Comparison of ENCODE assay signal across 22 cellular contexts in genomic region chr9:8014987-8015682, GRCh38.
DNase-seq lines count a peak whose midpoint lies in the region; ATAC-seq and TF ChIP-seq lines count a peak whose summit lies in the region.
"Had no signal": no experiment of that assay in that cellular context is flagged by ENCODE, and none has a peak within 500 bp of the region (broad histone marks: within the 10 kb centered on the region; RNA-seq: fewer than 3 reads in every experiment).

No MANE protein-coding gene starts in this region.

- H3K27ac ChIP-seq in SK-N-SH (ENCODE audit: low read depth in 2 of 2, low read length in 1 of 2): peak overlapping the region in 1 of 2 experiments; percentile 47; a peak in 1 of 4 replicates
- H3K27ac ChIP-seq in left lung: no peak overlapping the region
- H3K27ac ChIP-seq: BLaER1, HL-60 had no signal

- H3K27me3 ChIP-seq in SK-N-SH (ENCODE audit: insufficient read depth) (no peaks in the 10 kb centered on the region), left lung (no peaks in the 10 kb centered on the region)
- H3K27me3 ChIP-seq: BLaER1 had no signal

- CTCF ChIA-PET in SK-N-SH (lab: Yijun Ruan, JAX): no interaction called here

- no peaks in the 10 kb centered on the region for H3K79me2 ChIP-seq in SK-N-SH (ENCODE audit: insufficient read depth)

- H3K36me3 ChIP-seq in SK-N-SH (replicated peaks in 1 of 2; ENCODE audit: control insufficient read depth in 1 of 2, insufficient read depth in 2 of 2, low read length in 1 of 2): no peaks in the 10 kb centered on the region
- H3K36me3 ChIP-seq in left lung: no peaks in the 10 kb centered on the region
- H3K36me3 ChIP-seq: BLaER1 had no signal

- H3K4me1 ChIP-seq in SK-N-SH (ENCODE audit: control insufficient read depth in 1 of 2, insufficient read depth in 2 of 2, low read depth in 1 of 2, low read length in 1 of 2): peaks cover 0 to 2% of the 10 kb centered on the region in 2 experiments; a peak in 1 of 4 replicates
- H3K4me1 ChIP-seq in left lung: no peaks in the 10 kb centered on the region
- H3K4me1 ChIP-seq: BLaER1 had no signal

- POLR2A ChIA-PET in SK-N-SH (lab: Yijun Ruan, JAX): no interaction called here

- intact Hi-C loops in left lung (cut with DNase I): no loop called here

- H3K9me3 ChIP-seq in SK-N-SH (no peaks in the 10 kb centered on the region), left lung (no peaks in the 10 kb centered on the region)
- H3K9me3 ChIP-seq: BLaER1 had no signal

- H3K9me2 ChIP-seq in SK-N-SH: no peaks in the 10 kb centered on the region

- no peak overlapping the region for H3K4me3 ChIP-seq in SK-N-SH (ENCODE audit: low read depth in 2 of 2, low read length in 1 of 2)
- H3K4me3 ChIP-seq in fibroblast of the aortic adventitia (ENCODE audit: low read depth, low read length): no peak overlapping the region
- H3K4me3 ChIP-seq in left lung: no peak overlapping the region
- H3K4me3 ChIP-seq: BLaER1 had no signal

- DNase-seq in SK-N-SH: no peak
- peak; percentile 52 for DNase-seq in DMS79 treated with DMSO at 0.1 percent for 48 hours (lab: John Stamatoyannopoulos, UW)
- peak; percentile 88 for DNase-seq in NCI-H82 (lab: John Stamatoyannopoulos, UW)
- DNase-seq in fibroblast of the aortic adventitia (ENCODE audit: low read depth): peak; percentile 54
- no peak for DNase-seq in NOMO-1 treated with dmso at 0.1 percent for 144 hours (lab: John Stamatoyannopoulos, UW; ENCODE audit: unreplicated experiment)
- DNase-seq in NCI-H2081 treated with DMSO at 0.1 percent for 48 hours (lab: John Stamatoyannopoulos, UW): no peak
- no peak for DNase-seq in left lung
- DNase-seq: CD4-positive, CD25-positive, alpha-beta regulatory T cell; GF-D8; Karpas-422; NCI-H1092; NCI-H1417 treated with DMSO at 0.1 percent for 48 hours; NCI-H1694 treated with DMSO at 0.1 percent for 48 hours; NCI-H2081; NCI-H526 treated with DMSO at 0.1 percent for 48 hours; PC-3; T-cell had no signal

- TF ChIP-seq CTCF in SK-N-SH (IDR thresholded peaks at IDR 0.05) (no peak), fibroblast of the aortic adventitia (IDR thresholded peaks at IDR 0.05; ENCODE audit: insufficient read depth, low read length) (no peak), left lung (IDR thresholded peaks at IDR 0.05) (no peak)

- no peaks in the 10 kb centered on the region for H4K20me1 ChIP-seq in SK-N-SH (ENCODE audit: insufficient read depth)
- H4K20me1 ChIP-seq: BLaER1 had no signal

- H3K9ac ChIP-seq in SK-N-SH: no peak overlapping the region
- H3K9ac ChIP-seq: BLaER1 had no signal

- H3F3A ChIP-seq in SK-N-SH (replicated peaks; ENCODE audit: insufficient read depth): no peaks in the 10 kb centered on the region

- no peak for TF ChIP-seq RAD21 in SK-N-SH (IDR thresholded peaks at IDR 0.05; ENCODE audit: low read length)

- no peak overlapping the region for H3K4me2 ChIP-seq in SK-N-SH
- H3K4me2 ChIP-seq: BLaER1 had no signal

- 40% methylated on average over 2 of the region's 2 CpGs for WGBS in SK-N-SH (ENCODE audit: low lambda C conversion rate)

- no peak for TF ChIP-seq EP300 in SK-N-SH (IDR thresholded peaks at IDR 0.05; ENCODE audit: borderline replicate concordance in 1 of 2, low read depth in 1 of 2, low read length in 1 of 2)

- peak; percentile 77 for ATAC-seq in SK-N-SH treated with all-trans-retinoic acid at 6 μM for 48 hours
- ATAC-seq in left lung: no peak
- ATAC-seq: HCT116, HepG2, PC-3, T-cell had no signal

- no peak overlapping the region for H2AFZ ChIP-seq in SK-N-SH (ENCODE audit: low read depth)

TF ChIP-seq in SK-N-SH treated with all-trans-retinoic acid at 6 μM for 48 hours, 23 proteins besides CTCF, POLR2A, EP300 and RAD21:
- peak; percentile 25; the same call in 1 of the 2 replicates for TF ChIP-seq ISL1 (CRISPR knock-in tag; IDR thresholded peaks at IDR 0.05)
- no peak for TF ChIP-seq PPARA (CRISPR knock-in tag; IDR thresholded peaks at IDR 0.05; ENCODE audit: borderline replicate concordance)
- TF ChIP-seq ZFP30 (CRISPR knock-in tag; IDR thresholded peaks at IDR 0.05): no peak
- peak; percentile 68; the same call in 1 of the 2 replicates for TF ChIP-seq TOX (CRISPR knock-in tag; IDR thresholded peaks at IDR 0.05; ENCODE audit: borderline replicate concordance)
TF ChIP-seq in SK-N-SH treated with all-trans-retinoic acid at 6 μM for 48 hours: peak in this region for 2.

TF ChIP-seq in SK-N-SH, 30 proteins besides CTCF, POLR2A, EP300 and RAD21:
- no peak for TF ChIP-seq TAF1 (IDR thresholded peaks at IDR 0.05; ENCODE audit: borderline replicate concordance, low read depth, low read length)
- TF ChIP-seq RXRA (IDR thresholded peaks at IDR 0.05; ENCODE audit: borderline replicate concordance, low read depth): no peak
- TF ChIP-seq NRF1 (IDR thresholded peaks at IDR 0.05; ENCODE audit: low read depth, low read length): no peak
- TF ChIP-seq RFX5 (IDR thresholded peaks at IDR 0.05; ENCODE audit: low read length): no peak
- TF ChIP-seq, protein P1, sequence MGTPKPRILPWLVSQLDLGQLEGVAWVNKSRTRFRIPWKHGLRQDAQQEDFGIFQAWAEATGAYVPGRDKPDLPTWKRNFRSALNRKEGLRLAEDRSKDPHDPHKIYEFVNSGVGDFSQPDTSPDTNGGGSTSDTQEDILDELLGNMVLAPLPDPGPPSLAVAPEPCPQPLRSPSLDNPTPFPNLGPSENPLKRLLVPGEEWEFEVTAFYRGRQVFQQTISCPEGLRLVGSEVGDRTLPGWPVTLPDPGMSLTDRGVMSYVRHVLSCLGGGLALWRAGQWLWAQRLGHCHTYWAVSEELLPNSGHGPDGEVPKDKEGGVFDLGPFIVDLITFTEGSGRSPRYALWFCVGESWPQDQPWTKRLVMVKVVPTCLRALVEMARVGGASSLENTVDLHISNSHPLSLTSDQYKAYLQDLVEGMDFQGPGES (IDR thresholded peaks at IDR 0.05; ENCODE audit: low read depth, low read length): no peak
- no peak for TF ChIP-seq MXI1 (IDR thresholded peaks at IDR 0.05; ENCODE audit: low read depth, low read length)
- TF ChIP-seq USF2 (IDR thresholded peaks at IDR 0.05; ENCODE audit: borderline replicate concordance, low read depth, low read length): no peak
- no peak for TF ChIP-seq JUND (IDR thresholded peaks at IDR 0.05)
- no peak for TF ChIP-seq GATA2 (CRISPR knock-in tag; IDR thresholded peaks at IDR 0.05)
- no peak for TF ChIP-seq FOSL2 (IDR thresholded peaks at IDR 0.05; ENCODE audit: borderline replicate concordance, low read depth)
- TF ChIP-seq CHD2 (IDR thresholded peaks at IDR 0.05; ENCODE audit: low read length, partially characterized antibody): no peak
- TF ChIP-seq FOXM1 (IDR thresholded peaks at IDR 0.05; ENCODE audit: low read depth): no peak
- TF ChIP-seq, protein P2, sequence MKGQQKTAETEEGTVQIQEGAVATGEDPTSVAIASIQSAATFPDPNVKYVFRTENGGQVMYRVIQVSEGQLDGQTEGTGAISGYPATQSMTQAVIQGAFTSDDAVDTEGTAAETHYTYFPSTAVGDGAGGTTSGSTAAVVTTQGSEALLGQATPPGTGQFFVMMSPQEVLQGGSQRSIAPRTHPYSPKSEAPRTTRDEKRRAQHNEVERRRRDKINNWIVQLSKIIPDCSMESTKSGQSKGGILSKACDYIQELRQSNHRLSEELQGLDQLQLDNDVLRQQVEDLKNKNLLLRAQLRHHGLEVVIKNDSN (IDR thresholded peaks at IDR 0.05; ENCODE audit: borderline replicate concordance, low read depth): no peak
- no peak for TF ChIP-seq NFIC (IDR thresholded peaks at IDR 0.05; ENCODE audit: borderline replicate concordance)
- TF ChIP-seq TCF12 (IDR thresholded peaks at IDR 0.05): no peak
- TF ChIP-seq POLR2AphosphoS5 (IDR thresholded peaks at IDR 0.05; ENCODE audit: low read depth, low read length): no peak
- TF ChIP-seq RCOR1 (IDR thresholded peaks at IDR 0.05; ENCODE audit: low read length): no peak
- no peak for TF ChIP-seq FOXJ3 (CRISPR knock-in tag; IDR thresholded peaks at IDR 0.05)

Comparison
In these comparisons a context has a peak if more than half of its experiments do, and no peak if none do; other contexts are left out.
1. DNase-seq: peak in DMS79 treated with DMSO at 0.1 percent for 48 hours (single experiment), NCI-H82 (single experiment) and fibroblast of the aortic adventitia (single experiment); none in SK-N-SH (single experiment), NOMO-1 treated with dmso at 0.1 percent for 144 hours (single experiment), NCI-H2081 treated with DMSO at 0.1 percent for 48 hours (single experiment) and left lung (0 of 2).